Comparison of ENCODE assay signal across 20 cellular contexts in genomic region chr5:67188274-67188857, GRCh38. TPM values are rescaled to one million over a fixed set of nuclear protein-coding genes. Genes with fewer than 3 reads are reported as not detected.
DNase-seq lines count a peak whose midpoint lies in the region; ATAC-seq, FAIRE-seq and TF ChIP-seq lines count a peak whose summit lies in the region.
"Had no signal": no experiment of that assay in that cellular context is flagged by ENCODE, and none has a peak within 500 bp of the region (broad histone marks: within the 10 kb centered on the region; RNA-seq: fewer than 3 reads in every experiment).

No MANE protein-coding gene starts in this region.

- ATAC-seq in A549 (no peak), K562 (no peak), GM18868 (IDR thresholded peaks at IDR 0.05; ENCODE audit: unreplicated experiment) (no peak), HG02970 (IDR thresholded peaks at IDR 0.05; ENCODE audit: low FRiP score, unreplicated experiment) (no peak)

- H2AFZ ChIP-seq in K562 (ENCODE audit: low read depth, low read length) = no peak overlapping the region

- H3K9me1 ChIP-seq in K562 (ENCODE audit: control insufficient read depth, insufficient read depth, low read length) = no peaks in the 10 kb centered on the region

- TF ChIP-seq RAD21 in A549 (conservative IDR thresholded peaks at IDR 0.05 in 1 of 2, IDR thresholded peaks at IDR 0.05 in 1 of 2) = no peak
- TF ChIP-seq RAD21 in K562 (CRISPR knock-in tag; conservative IDR thresholded peaks at IDR 0.05 in 1 of 2, IDR thresholded peaks at IDR 0.05 in 1 of 2) = no peak

- H3K4me1 ChIP-seq in A549 = no peaks in the 10 kb centered on the region
- peaks cover 28% of the 10 kb centered on the region for H3K4me1 ChIP-seq in CD8-positive, alpha-beta memory T cell (ENCODE audit: insufficient read depth, low read length)
- no peaks in the 10 kb centered on the region for H3K4me1 ChIP-seq in K562 (replicated peaks in 1 of 2; ENCODE audit: control insufficient read depth in 2 of 2, insufficient read depth in 2 of 2, low read length in 2 of 2)
- H3K4me1 ChIP-seq: right lobe of liver had no signal

- TF ChIP-seq EP300 in A549 (IDR thresholded peaks at IDR 0.05) (no peak), K562 (IDR thresholded peaks at IDR 0.05; ENCODE audit: low read length) (no peak)

- BruUV-seq in K562 (replicated peaks; lab: Mats Ljungman, UMichigan) = no TSS peak

- CTCF ChIA-PET in A549 (lab: Yijun Ruan, JAX) (interaction anchor here (1.0 to 2.0 kb wide), 3 partner anchors 9 to 22 kb away, joined by 3 to 11 read pairs (median 3); partner anchors contain the start of gene CD180), K562 (lab: Yijun Ruan, JAX; ENCODE audit: low intra/inter-chr PET ratio) (no interaction called here)
- CTCF ChIA-PET in CD8-positive, alpha-beta memory T cell (lab: Charles Lee) = no interaction called here

- H3K27ac ChIP-seq in A549 (no peak overlapping the region), SK-N-MC (peak overlapping the region; percentile 56), K562 (ENCODE audit: extremely low read depth, low read depth, low read length) (no peak overlapping the region)
- no peak overlapping the region for H3K27ac ChIP-seq in CD8-positive, alpha-beta memory T cell (ENCODE audit: low read depth, low read length)
- H3K27ac ChIP-seq: coronary artery, epithelial cell of prostate, right lobe of liver had no signal

- peak overlapping the region in 5 of 8 donors; percentile 49 to 80 (median 64) for H3K27ac Mint-ChIP-seq in CD8-positive, alpha-beta memory T cell
- no peak overlapping the region for H3K27ac Mint-ChIP-seq in glutamatergic neuron (ENCODE audit: unreplicated experiment)
- H3K27ac Mint-ChIP-seq: brain had no signal

- TF ChIP-seq POLR2A in A549 (IDR thresholded peaks at IDR 0.05; ENCODE audit: low read length) (no peak), K562 (conservative IDR thresholded peaks at IDR 0.05) (no peak)

- H3K36me3 Mint-ChIP-seq in CD8-positive, alpha-beta memory T cell = peaks cover 0 to 10% (median 3%) of the 10 kb centered on the region in 3 donors
- peaks cover 8% of the 10 kb centered on the region for H3K36me3 Mint-ChIP-seq in glutamatergic neuron (ENCODE audit: unreplicated experiment)

- H3K4me3 ChIP-seq in A549 (no peak overlapping the region), SK-N-MC (peak overlapping the region; percentile 39), K562 (no peak overlapping the region)
- no peak overlapping the region for H3K4me3 ChIP-seq in CD8-positive, alpha-beta memory T cell (ENCODE audit: low read length)
- H3K4me3 ChIP-seq: coronary artery, right lobe of liver had no signal

- H3K79me2 ChIP-seq in K562 (ENCODE audit: control insufficient read depth, insufficient read depth, low read length) = no peaks in the 10 kb centered on the region

- peak overlapping the region; percentile 17 for H3K9ac ChIP-seq in SK-N-MC (ENCODE audit: insufficient read length)
- H3K9ac ChIP-seq in K562 (ENCODE audit: insufficient read depth in 1 of 2, low read depth in 2 of 2, low read length in 2 of 2) = no peak overlapping the region
- H3K9ac ChIP-seq: SK-N-SH had no signal

- TF ChIP-seq CTCF in A549 (IDR thresholded peaks at IDR 0.05) (no peak), K562 (IDR thresholded peaks at IDR 0.05 in 2 of 3, conservative IDR thresholded peaks at IDR 0.05 in 1 of 3; ENCODE audit: insufficient read depth in 2 of 3, low read depth in 1 of 3, low read length in 3 of 3) (no peak), glutamatergic neuron (IDR thresholded peaks at IDR 0.05; ENCODE audit: partially characterized antibody, unreplicated experiment) (no peak)

- H3K27me3 ChIP-seq in CD8-positive, alpha-beta memory T cell (ENCODE audit: insufficient read depth, low read length, poor library complexity, severe bottlenecking) = no peaks in the 10 kb centered on the region
- peaks cover 16 to 17% of the 10 kb centered on the region in 2 experiments; a peak in 4 of 5 replicates for H3K27me3 ChIP-seq in K562 (ENCODE audit: control insufficient read depth in 2 of 2, insufficient read depth in 2 of 2, low read length in 2 of 2)
- H3K27me3 ChIP-seq: right lobe of liver had no signal

- no peaks in the 10 kb centered on the region for H3K27me3 Mint-ChIP-seq in CD8-positive, alpha-beta memory T cell
- peaks cover 1% of the 10 kb centered on the region for H3K27me3 Mint-ChIP-seq in glutamatergic neuron (ENCODE audit: unreplicated experiment)

- H3K9me3 Mint-ChIP-seq in CD8-positive, alpha-beta memory T cell = no peaks in the 10 kb centered on the region
- peaks cover 2% of the 10 kb centered on the region for H3K9me3 Mint-ChIP-seq in glutamatergic neuron (ENCODE audit: unreplicated experiment)

- POLR2A ChIA-PET in A549 (lab: Yijun Ruan, JAX) = no interaction called here
- POLR2A ChIA-PET in CD8-positive, alpha-beta memory T cell (lab: Charles Lee) = no interaction called here
- POLR2A ChIA-PET in K562 (lab: Yijun Ruan, JAX) = no interaction called here

- in situ Hi-C loops in K562 (cut with MboI) = no loop called here

- H3K36me3 ChIP-seq in CD8-positive, alpha-beta memory T cell (ENCODE audit: insufficient read depth, low read length) = no peaks in the 10 kb centered on the region
- H3K36me3 ChIP-seq in SK-N-MC (ENCODE audit: insufficient read depth, low read length) (no peaks in the 10 kb centered on the region), K562 (ENCODE audit: control insufficient read depth, insufficient read depth, low read length) (no peaks in the 10 kb centered on the region)
- H3K36me3 ChIP-seq: right lobe of liver had no signal

- H3K4me3 Mint-ChIP-seq in CD8-positive, alpha-beta memory T cell = peak overlapping the region in 2 of 7 donors; percentile 7 to 25
- no peak overlapping the region for H3K4me3 Mint-ChIP-seq in glutamatergic neuron (ENCODE audit: unreplicated experiment)
- H3K4me3 Mint-ChIP-seq: brain had no signal

- H3K9me3 ChIP-seq in A549 (no peaks in the 10 kb centered on the region), SK-N-MC (ENCODE audit: low read depth, low read length) (no peaks in the 10 kb centered on the region), K562 (replicated peaks; ENCODE audit: control insufficient read depth, insufficient read depth, low read depth, low read length) (no peaks in the 10 kb centered on the region)
- H3K9me3 ChIP-seq in CD8-positive, alpha-beta memory T cell (ENCODE audit: low read length) = no peaks in the 10 kb centered on the region
- H3K9me3 ChIP-seq: SK-N-SH had no signal

- no peak overlapping the region for H3K4me2 ChIP-seq in A549
- no peak overlapping the region for H3K4me2 ChIP-seq in K562 (ENCODE audit: insufficient read depth, low read length)
- H3K4me2 ChIP-seq: SK-N-SH had no signal

- FAIRE-seq in A549 (lab: Jason Lieb, UNC) = no peak
- no peak for FAIRE-seq in K562 (lab: Jason Lieb, UNC)
- FAIRE-seq: frontal cortex had no signal

- no peaks in the 10 kb centered on the region; the same call in 1 of the 2 replicates for H4K20me1 ChIP-seq in K562 (replicated peaks; ENCODE audit: control insufficient read depth, insufficient read depth, low read length)

- intact Hi-C loops in K562 (cut with micrococcal nuclease) = no loop called here

- peaks cover 25 to 34% (median 30%) of the 10 kb centered on the region in 3 donors for H3K4me1 Mint-ChIP-seq in CD8-positive, alpha-beta memory T cell
- peaks cover 4% of the 10 kb centered on the region for H3K4me1 Mint-ChIP-seq in glutamatergic neuron (ENCODE audit: low read depth, unreplicated experiment)

- no peak for DNase-seq in A549 (ENCODE audit: low read depth in 1 of 2, low spot score in 1 of 2)
- no peak for DNase-seq in CD8-positive, alpha-beta memory T cell
- peak; percentile 35 for DNase-seq in SK-N-MC (ENCODE audit: low read depth, low spot score)
- no peak for DNase-seq in K562 (ENCODE audit: extremely low read depth in 1 of 4, low spot score in 3 of 4)
- DNase-seq in glutamatergic neuron = no peak
- no peak for DNase-seq in SHP77 (lab: John Stamatoyannopoulos, UW)
- DNase-seq: activated CD8-positive, alpha-beta memory T cell treated with anti-CD3 and anti-CD28 coated beads for 24 hours; activated gamma-delta T cell treated with Interleukin-2 at 50 U/mL for 16 hours; GF-D8; H7; NCI-H69; right lobe of liver; SK-N-SH had no signal

- 82% methylated on average over 4 of the region's 4 CpGs for WGBS in A549 (ENCODE audit: missing lambda C conversion rate)
- 10% methylated on average over 4 of the region's 4 CpGs for WGBS in K562 (ENCODE audit: insufficient coverage, low coverage, missing lambda C conversion rate)

TF ChIP-seq in A549, 52 proteins besides CTCF, POLR2A, EP300 and RAD21:
- peak; percentile 74 for TF ChIP-seq MAFK (IDR thresholded peaks at IDR 0.05; ENCODE audit: partially characterized antibody)
- no peak for TF ChIP-seq KDM1A (IDR thresholded peaks at IDR 0.05; ENCODE audit: low read depth)

TF ChIP-seq in K562, 482 proteins besides CTCF, POLR2A, EP300 and RAD21 (continues in another document):
- TF ChIP-seq ZC3H11A (IDR thresholded peaks at IDR 0.05; ENCODE audit: low read depth, low read length) = no peak

RNA-seq across cellular contexts. Expression of gene CD180, which starts 8.2 kb away (rescaled TPM):
- polyA plus RNA-seq in A549 (2011; rRNA removed) = not detected in 2 replicates
- not detected in 2 replicates for polyA plus RNA-seq in A549 (2012; cell fraction: cytosol; rRNA removed)
- polyA plus RNA-seq in A549 (2012; cell fraction: nucleus; rRNA removed) = not detected in 2 replicates
- 0.01 TPM in 1 of 3 replicates, not detected in the others for polyA plus RNA-seq in A549 (2017; fragmentation: RNase III; extraction: RNeasy Plus Mini Kit Qiagen cat#74134 plus additional on column Dnase treatment)
- not detected in 2 replicates for polyA minus RNA-seq in A549 (2011; rRNA and poly(A)+ RNA removed)
- under 1 TPM; 0.24 to 0.27 TPM for total RNA-seq in CD8-positive, alpha-beta memory T cell
- not detected for polyA plus RNA-seq in CD8-positive, alpha-beta memory T cell
- total RNA-seq in K562 (2011; cell fraction: chromatin; rRNA removed; ENCODE audit: low replicate concordance) = not detected in 2 replicates
- not detected in 2 replicates for total RNA-seq in K562 (2011; cell fraction: nucleolus; rRNA removed)
- total RNA-seq in K562 (2011; cell fraction: nucleoplasm; rRNA removed) = not detected in 2 replicates
- total RNA-seq in K562 (2014; rRNA removed) = not detected in 2 replicates
- not detected in 2 replicates for total RNA-seq in K562 (2014; rRNA removed; fragmentation: Illumina TruSeq; extraction: Trizol)
- total RNA-seq in K562 (2015; rRNA removed; fragmentation: Illumina TruSeq; extraction: Trizol) = 0.04 and 0.07 TPM in 2 replicates
- total RNA-seq in K562 (2021) = not detected in 2 replicates
- not detected in 2 replicates for polyA plus RNA-seq in K562 (2011; rRNA removed)
- not detected in 2 replicates for polyA plus RNA-seq in K562 (2011; cell fraction: cytosol; rRNA removed)
- polyA plus RNA-seq in K562 (2011; cell fraction: nucleus; rRNA removed) = not detected in 2 replicates
- polyA plus RNA-seq in K562 (2012) = 0.03 and 0.04 TPM in 2 replicates
- polyA plus RNA-seq in K562 (2014; fragmentation: Illumina TruSeq; extraction: Trizol) = 0.01 TPM in 1 of 2 replicates, not detected in the other
- polyA plus RNA-seq in K562 (2014; fragmentation: Nextera tagmentation; extraction: Ambion mirVana) = not detected
- polyA plus RNA-seq in K562 (2014; rRNA removed) = not detected in 2 replicates
- not detected in 2 replicates for polyA minus RNA-seq in K562 (2011; rRNA and poly(A)+ RNA removed)
- not detected in 2 replicates for polyA minus RNA-seq in K562 (2011; cell fraction: cytosol; rRNA and poly(A)+ RNA removed)
- not detected in 2 replicates for polyA minus RNA-seq in K562 (2011; cell fraction: nucleus; rRNA and poly(A)+ RNA removed)
- not detected for total RNA-seq in glutamatergic neuron (ENCODE audit: unreplicated experiment)
- total RNA-seq: H7, osteocyte had no signal

Comparison
In these comparisons a context has a peak if more than half of its experiments do, and no peak if none do; other contexts are left out.
1. Of the 35 proteins assayed by ChIP-seq in both K562 and A549: peak only in K562: none; only in A549: none; in both: MAFK; in neither: 34.